18 cellular contexts compared by ENCODE assay signal in genomic region chr4:152512483-152512882, GRCh38. TPM values are rescaled to one million over a fixed set of nuclear protein-coding genes. Genes with fewer than 3 reads are reported as not detected.
A peak's percentile ranks its signal among the peaks of the same experiment; 100 is the strongest.
DNase-seq lines count a peak whose midpoint lies in the region; ATAC-seq and TF ChIP-seq lines count a peak whose summit lies in the region.
"Had no signal": no experiment of that assay in that cellular context is flagged by ENCODE, and none has a peak within 500 bp of the region (broad histone marks: within the 10 kb centered on the region; RNA-seq: fewer than 3 reads in every experiment).

No MANE protein-coding gene starts in this region.

- no peaks in the 10 kb centered on the region for H3K27me3 ChIP-seq in heart left ventricle
- H3K27me3 ChIP-seq: BLaER1 treated with 17β-estradiol and CSF1 and Interleukin-3, amounts not matched to agents 10 nM and 100 nM had no signal

- peaks cover 22% of the 10 kb centered on the region for H3K36me3 Mint-ChIP-seq in memory B cell

- DNase-seq in heart left ventricle (no peak), left ventricle myocardium superior (no peak), SIG-M5 treated with dmso at 0.1 percent for 504 hours (lab: John Stamatoyannopoulos, UW; ENCODE audit: unreplicated experiment) (peak; percentile 15), memory B cell (ENCODE audit: low spot score in 2 of 2) (no peak), Kasumi-1 (lab: John Stamatoyannopoulos, UW) (no peak), T-helper 1 cell (no peak)
- DNase-seq in activated CD4-positive, alpha-beta T cell treated with anti-CD3 and anti-CD28 coated beads for 4 hours: no peak
- DNase-seq: DMS79 treated with DMSO at 0.1 percent for 48 hours, H9, NCI-H1417, NCI-H187 treated with DMSO at 0.1 percent for 48 hours, NCI-H2227 treated with DMSO at 0.1 percent for 48 hours, NCI-H524 treated with DMSO at 0.1 percent for 48 hours had no signal

- TF ChIP-seq CTCF in heart left ventricle (IDR thresholded peaks at IDR 0.05) (no peak), HEK293 (tag by site-specific recombination; IDR thresholded peaks at IDR 0.05) (no peak)

- POLR2A ChIA-PET in HEK293 (lab: Yijun Ruan, JAX): no interaction called here

- peaks cover 19% of the 10 kb centered on the region for H3K4me1 Mint-ChIP-seq in memory B cell

- H3K36me3 ChIP-seq in heart left ventricle (no peaks in the 10 kb centered on the region), HEK293 (ENCODE audit: control insufficient read depth in 2 of 2, insufficient read depth in 1 of 2, low read length in 2 of 2) (no peaks in the 10 kb centered on the region)

- H3K9me3 ChIP-seq in heart left ventricle (no peaks in the 10 kb centered on the region), HEK293 (ENCODE audit: control insufficient read depth, insufficient read depth, low read depth, low read length) (no peaks in the 10 kb centered on the region)
- H3K9me3 ChIP-seq: A549; BLaER1 treated with 17β-estradiol and CSF1 and Interleukin-3, amounts not matched to agents 10 nM and 100 nM had no signal

- intact Hi-C loops in heart left ventricle (cut with DNase I): loop anchor here in 1 of 10 donors (2.0 kb wide), 1 partner anchor 24 kb away; the partner anchor contains the start of gene FBXW7
- intact Hi-C loops in left ventricle myocardium superior (cut with micrococcal nuclease): no loop called here

- H3K9me3 Mint-ChIP-seq in memory B cell: peaks cover 3% of the 10 kb centered on the region
- H3K9me3 Mint-ChIP-seq: H9 had no signal

- H3K27ac ChIP-seq in heart left ventricle: peak overlapping the region in 6 of 12 donors; percentile 0 to 44 (median 20)
- H3K27ac ChIP-seq in HEK293 (ENCODE audit: extremely low read depth, low read depth, low read length): no peak overlapping the region
- H3K27ac ChIP-seq: A549; BLaER1 treated with 17β-estradiol and CSF1 and Interleukin-3, amounts not matched to agents 10 nM and 100 nM; SK-N-MC had no signal

- no peak overlapping the region for H3K27ac Mint-ChIP-seq in memory B cell
- H3K27ac Mint-ChIP-seq: H9 had no signal

- ATAC-seq in heart left ventricle (peak in 3 of 4 donors; percentile 42 to 88 (median 42)), left ventricle myocardium superior (no peak), memory B cell (ENCODE audit: low read depth) (peak; percentile 17)
- ATAC-seq: A549, Right ventricle myocardium inferior had no signal

- CTCF ChIA-PET in HEK293 (lab: Yijun Ruan, JAX): no interaction called here

- no peak for TF ChIP-seq POLR2A in heart left ventricle (IDR thresholded peaks at IDR 0.05)

- peak overlapping the region; percentile 49 for H3K4me3 Mint-ChIP-seq in memory B cell
- H3K4me3 Mint-ChIP-seq: H9 had no signal

- no peaks in the 10 kb centered on the region for H3K27me3 Mint-ChIP-seq in memory B cell

- H3K4me3 ChIP-seq in heart left ventricle: no peak overlapping the region
- H3K4me3 ChIP-seq in HEK293 (ENCODE audit: low read depth, low read length): no peak overlapping the region
- H3K4me3 ChIP-seq: A549; BLaER1 treated with 17β-estradiol and CSF1 and Interleukin-3, amounts not matched to agents 10 nM and 100 nM; SK-N-MC had no signal

- peaks cover 0 to 33% (median 6%) of the 10 kb centered on the region in 12 donors for H3K4me1 ChIP-seq in heart left ventricle
- H3K4me1 ChIP-seq in HEK293 (ENCODE audit: control insufficient read depth, insufficient read depth, low read length): peaks cover 6% of the 10 kb centered on the region; the same call in 1 of the 2 replicates

- 66 to 72% (median 71%) methylated on average over 5 of the region's 5 CpGs for WGBS in heart left ventricle, 4 donors

TF ChIP-seq in HEK293, 187 proteins besides CTCF, POLR2A, EP300 and RAD21:
- TF ChIP-seq, protein P1, sequence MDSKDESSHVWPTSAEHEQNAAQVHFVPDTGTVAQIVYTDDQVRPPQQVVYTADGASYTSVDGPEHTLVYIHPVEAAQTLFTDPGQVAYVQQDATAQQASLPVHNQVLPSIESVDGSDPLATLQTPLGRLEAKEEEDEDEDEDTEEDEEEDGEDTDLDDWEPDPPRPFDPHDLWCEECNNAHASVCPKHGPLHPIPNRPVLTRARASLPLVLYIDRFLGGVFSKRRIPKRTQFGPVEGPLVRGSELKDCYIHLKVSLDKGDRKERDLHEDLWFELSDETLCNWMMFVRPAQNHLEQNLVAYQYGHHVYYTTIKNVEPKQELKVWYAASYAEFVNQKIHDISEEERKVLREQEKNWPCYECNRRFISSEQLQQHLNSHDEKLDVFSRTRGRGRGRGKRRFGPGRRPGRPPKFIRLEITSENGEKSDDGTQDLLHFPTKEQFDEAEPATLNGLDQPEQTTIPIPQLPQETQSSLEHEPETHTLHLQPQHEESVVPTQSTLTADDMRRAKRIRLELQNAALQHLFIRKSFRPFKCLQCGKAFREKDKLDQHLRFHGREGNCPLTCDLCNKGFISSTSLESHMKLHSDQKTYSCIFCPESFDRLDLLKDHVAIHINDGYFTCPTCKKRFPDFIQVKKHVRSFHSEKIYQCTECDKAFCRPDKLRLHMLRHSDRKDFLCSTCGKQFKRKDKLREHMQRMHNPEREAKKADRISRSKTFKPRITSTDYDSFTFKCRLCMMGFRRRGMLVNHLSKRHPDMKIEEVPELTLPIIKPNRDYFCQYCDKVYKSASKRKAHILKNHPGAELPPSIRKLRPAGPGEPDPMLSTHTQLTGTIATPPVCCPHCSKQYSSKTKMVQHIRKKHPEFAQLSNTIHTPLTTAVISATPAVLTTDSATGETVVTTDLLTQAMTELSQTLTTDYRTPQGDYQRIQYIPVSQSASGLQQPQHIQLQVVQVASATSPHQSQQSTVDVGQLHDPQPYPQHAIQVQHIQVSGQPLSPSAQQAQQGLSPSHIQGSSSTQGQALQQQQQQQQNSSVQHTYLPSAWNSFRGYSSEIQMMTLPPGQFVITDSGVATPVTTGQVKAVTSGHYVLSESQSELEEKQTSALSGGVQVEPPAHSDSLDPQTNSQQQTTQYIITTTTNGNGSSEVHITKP (tag by site-specific recombination; IDR thresholded peaks at IDR 0.05): no peak
- TF ChIP-seq ZNF10 (tag by site-specific recombination; IDR thresholded peaks at IDR 0.05): peak; percentile 72; the same call in 1 of the 2 replicates
- no peak for TF ChIP-seq ZNF140 (tag by site-specific recombination; IDR thresholded peaks at IDR 0.05)
- TF ChIP-seq ZNF221 (tag by site-specific recombination; IDR thresholded peaks at IDR 0.05; ENCODE audit: borderline replicate concordance): no peak
- TF ChIP-seq ZNF324 (tag by site-specific recombination; IDR thresholded peaks at IDR 0.05): no peak
- no peak for TF ChIP-seq ZNF843 (tag by site-specific recombination; IDR thresholded peaks at IDR 0.05)
- no peak for TF ChIP-seq ZBTB44 (tag by site-specific recombination; IDR thresholded peaks at IDR 0.05)

RNA-seq across cellular contexts. Expression of gene FBXW7, which starts 23.4 kb away (rescaled TPM):
- 10 to 100 TPM; 37.2 to 74.1 (median 65.6) TPM for total RNA-seq in heart left ventricle
- polyA plus RNA-seq in heart left ventricle: 10 to 100 TPM; 20.6 to 29.1 TPM
- total RNA-seq in left ventricle myocardium superior: 59.4 TPM
